Comparison of ENCODE assay signal across 8 cellular contexts in genomic region chr17:61139219-61139618, GRCh38.
DNase-seq lines count a peak whose midpoint lies in the region; ATAC-seq and TF ChIP-seq lines count a peak whose summit lies in the region.

No MANE protein-coding gene starts in this region.

- no peaks in the 10 kb centered on the region for H3K36me3 ChIP-seq in CD8-positive, alpha-beta memory T cell (ENCODE audit: insufficient read depth, low read length)
- H3K36me3 ChIP-seq in KMS-11 (ENCODE audit: insufficient read depth) (no peaks in the 10 kb centered on the region), WERI-Rb-1 (no peaks in the 10 kb centered on the region)

- DNase-seq in CD8-positive, alpha-beta memory T cell = peak; percentile 15 to 80 (median 71)
- peak; percentile 22 to 32 for DNase-seq in activated CD4-positive, alpha-beta T cell treated with anti-CD3 and anti-CD28 coated beads, Interleukin-2, amount 50 U/mL, for 4 hours
- peak; percentile 66 for DNase-seq in fibroblast of pulmonary artery (ENCODE audit: low read depth)
- peak; percentile 11 for DNase-seq in stimulated activated CD8-positive, alpha-beta memory T cell treated with anti-CD3 and anti-CD28 coated beads, Interleukin-4, amount 100 ng/mL, for 24 hours (ENCODE audit: low read depth)
- no peak for DNase-seq in dermis blood vessel endothelial cell
- no peak for DNase-seq in WERI-Rb-1

- peak overlapping the region; percentile 60 for H2AFZ ChIP-seq in KMS-11 (ENCODE audit: low read depth)

- H4K20me1 ChIP-seq in KMS-11 (ENCODE audit: insufficient read depth) = no peaks in the 10 kb centered on the region

- no peaks in the 10 kb centered on the region for H3K9me3 ChIP-seq in CD8-positive, alpha-beta memory T cell (ENCODE audit: low read length)
- no peaks in the 10 kb centered on the region for H3K9me3 ChIP-seq in WERI-Rb-1 (ENCODE audit: severe bottlenecking)

- ATAC-seq in GM21529 (IDR thresholded peaks at IDR 0.05; ENCODE audit: unreplicated experiment) = peak; percentile 100

- H3K27ac ChIP-seq in CD8-positive, alpha-beta memory T cell (ENCODE audit: low read depth, low read length) = no peak overlapping the region
- peak overlapping the region; percentile 32; the same call in 1 of the 2 replicates for H3K27ac ChIP-seq in KMS-11
- H3K27ac ChIP-seq in WERI-Rb-1 = no peak overlapping the region

- H3K4me3 Mint-ChIP-seq in CD8-positive, alpha-beta memory T cell = peak overlapping the region in 6 of 7 donors; percentile 14 to 70 (median 53)

- peaks cover 25 to 32% (median 31%) of the 10 kb centered on the region in 3 donors for H3K4me1 Mint-ChIP-seq in CD8-positive, alpha-beta memory T cell

- H3K79me2 ChIP-seq in KMS-11 (ENCODE audit: insufficient read depth, low read depth) = no peaks in the 10 kb centered on the region

- peak overlapping the region; percentile 15; the same call in 1 of the 2 replicates for H3K9ac ChIP-seq in KMS-11

- H3K9me3 Mint-ChIP-seq in CD8-positive, alpha-beta memory T cell = no peaks in the 10 kb centered on the region

- CTCF ChIA-PET in CD8-positive, alpha-beta memory T cell (lab: Charles Lee) = no interaction called here

- H3K4me3 ChIP-seq in CD8-positive, alpha-beta memory T cell (ENCODE audit: low read length) = no peak overlapping the region
- H3K4me3 ChIP-seq in KMS-11 (IDR thresholded peaks at IDR 0.05; ENCODE audit: insufficient read depth, low read depth, low read length) = no peak overlapping the region
- no peak overlapping the region for H3K4me3 ChIP-seq in fibroblast of pulmonary artery (replicated peaks; ENCODE audit: low read depth, low read length)
- no peak overlapping the region for H3K4me3 ChIP-seq in WERI-Rb-1 (ENCODE audit: low read depth, low read length)

- H3K4me1 ChIP-seq in CD8-positive, alpha-beta memory T cell (ENCODE audit: insufficient read depth, low read length) = peaks cover 19% of the 10 kb centered on the region
- peaks cover 19% of the 10 kb centered on the region for H3K4me1 ChIP-seq in KMS-11 (ENCODE audit: low read depth, poor library complexity, severe bottlenecking)

- peak overlapping the region; percentile 0 to 74 (median 33) for H3K27ac Mint-ChIP-seq in CD8-positive, alpha-beta memory T cell

- H3K27me3 ChIP-seq in CD8-positive, alpha-beta memory T cell (ENCODE audit: insufficient read depth, low read length, poor library complexity, severe bottlenecking) = no peaks in the 10 kb centered on the region
- H3K27me3 ChIP-seq in KMS-11 (ENCODE audit: insufficient read depth, low read depth) = no peaks in the 10 kb centered on the region
- no peaks in the 10 kb centered on the region for H3K27me3 ChIP-seq in WERI-Rb-1 (ENCODE audit: insufficient read depth, low read depth, severe bottlenecking)

- TF ChIP-seq CTCF in KMS-11 (conservative IDR thresholded peaks at IDR 0.05; ENCODE audit: low read depth, low read length) (no peak), fibroblast of pulmonary artery (IDR thresholded peaks at IDR 0.05; ENCODE audit: low read length, missing control alignments) (no peak), WERI-Rb-1 (IDR thresholded peaks at IDR 0.05; ENCODE audit: low read depth, low read length) (no peak)

- POLR2A ChIA-PET in CD8-positive, alpha-beta memory T cell (lab: Charles Lee) = no interaction called here

- peak overlapping the region; percentile 75 for H3K4me2 ChIP-seq in KMS-11

- peaks cover 0 to 4% (median 0%) of the 10 kb centered on the region in 3 donors for H3K36me3 Mint-ChIP-seq in CD8-positive, alpha-beta memory T cell

- H3K27me3 Mint-ChIP-seq in CD8-positive, alpha-beta memory T cell = no peaks in the 10 kb centered on the region

Comparison
In these comparisons a context has a peak if more than half of its experiments do, and no peak if none do; other contexts are left out.
1. DNase-seq: peak in CD8-positive, alpha-beta memory T cell (5 of 5), activated CD4-positive, alpha-beta T cell treated with anti-CD3 and anti-CD28 coated beads, Interleukin-2, amount 50 U/mL, for 4 hours (2 of 2), fibroblast of pulmonary artery (single experiment) and stimulated activated CD8-positive, alpha-beta memory T cell treated with anti-CD3 and anti-CD28 coated beads, Interleukin-4, amount 100 ng/mL, for 24 hours (single experiment); none in dermis blood vessel endothelial cell (single experiment) and WERI-Rb-1 (single experiment).